19 cellular contexts compared by ENCODE assay signal in genomic region chr18:40925071-40925541, GRCh38.
DNase-seq lines count a peak whose midpoint lies in the region; ATAC-seq, FAIRE-seq and TF ChIP-seq lines count a peak whose summit lies in the region.
"Had no signal": no experiment of that assay in that cellular context is flagged by ENCODE, and none has a peak within 500 bp of the region (broad histone marks: within the 10 kb centered on the region; RNA-seq: fewer than 3 reads in every experiment).

No MANE protein-coding gene starts in this region.

- peak overlapping the region; percentile 96 for H3K27ac ChIP-seq in SJCRH30
- H3K27ac ChIP-seq in neural progenitor cell = no peak overlapping the region
- H3K27ac ChIP-seq in endodermal cell (ENCODE audit: low read depth, low read length) = no peak overlapping the region
- no peak overlapping the region for H3K27ac ChIP-seq in aorta (ENCODE audit: low read depth in 1 of 2, low read length in 2 of 2)
- H3K27ac ChIP-seq: C4-2B had no signal

- DNase-seq in NCI-H2171 (lab: John Stamatoyannopoulos, UW) = peak; percentile 1
- DNase-seq in SJCRH30 = peak in 1 of 2 experiments; percentile 10
- peak; percentile 50 for DNase-seq in bronchial epithelial cell (ENCODE audit: low read depth)
- DNase-seq in neural progenitor cell (ENCODE audit: low spot score) = no peak
- no peak for DNase-seq in endodermal cell
- DNase-seq in aorta = no peak
- DNase-seq: AML-193, DND-41, GDM1, NCI-H1092 treated with DMSO at 0.1 percent for 48 hours, NCI-H146, NCI-H2029 treated with DMSO at 0.1 percent for 48 hours, NCI-H510A, NCI-H774, SHP77 had no signal

- no peak overlapping the region for H2AFZ ChIP-seq in neural progenitor cell (replicated peaks)

- H3K36me3 Mint-ChIP-seq in neural progenitor cell (no peaks in the 10 kb centered on the region), endodermal cell (ENCODE audit: low read depth) (no peaks in the 10 kb centered on the region)

- H3K36me3 ChIP-seq in SJCRH30 (no peaks in the 10 kb centered on the region), bronchial epithelial cell (ENCODE audit: control insufficient read depth, insufficient read depth, low read length) (no peaks in the 10 kb centered on the region), neural progenitor cell (no peaks in the 10 kb centered on the region), endodermal cell (ENCODE audit: control insufficient read depth, insufficient read depth, low read length) (no peaks in the 10 kb centered on the region), aorta (ENCODE audit: control insufficient read depth in 1 of 2, insufficient read depth in 2 of 2, low read length in 1 of 2) (no peaks in the 10 kb centered on the region)
- H3K36me3 ChIP-seq: HAP-1 had no signal

- H3K4me1 Mint-ChIP-seq in neural progenitor cell (peaks cover 27% of the 10 kb centered on the region), endodermal cell (peaks cover 11% of the 10 kb centered on the region)

- H3K27me3 Mint-ChIP-seq in neural progenitor cell (ENCODE audit: insufficient read depth, low read depth) (no peaks in the 10 kb centered on the region), endodermal cell (ENCODE audit: insufficient read depth) (no peaks in the 10 kb centered on the region)

- FAIRE-seq in bronchial epithelial cell (lab: Jason Lieb, UNC) = no peak

- H3K4me1 ChIP-seq in SJCRH30 = peaks cover 54% of the 10 kb centered on the region
- peaks cover 28% of the 10 kb centered on the region for H3K4me1 ChIP-seq in neural progenitor cell
- H3K4me1 ChIP-seq in endodermal cell (ENCODE audit: control insufficient read depth, insufficient read depth, low read length) = peaks cover 5% of the 10 kb centered on the region
- H3K4me1 ChIP-seq in aorta (ENCODE audit: control insufficient read depth in 1 of 2, insufficient read depth in 2 of 2, low read length in 2 of 2) = no peaks in the 10 kb centered on the region

- H3K4me3 ChIP-seq in SJCRH30 (no peak overlapping the region), bronchial epithelial cell (ENCODE audit: low read depth, low read length) (no peak overlapping the region), neural progenitor cell (no peak overlapping the region), endodermal cell (ENCODE audit: low read length) (no peak overlapping the region), aorta (ENCODE audit: low read length in 2 of 2) (no peak overlapping the region)
- H3K4me3 ChIP-seq: HAP-1 had no signal

- no peaks in the 10 kb centered on the region for H4K20me1 ChIP-seq in neural progenitor cell (ENCODE audit: low read depth)

- no peak overlapping the region for H3K4me3 Mint-ChIP-seq in neural progenitor cell
- no peak overlapping the region for H3K4me3 Mint-ChIP-seq in endodermal cell

- H3K27ac Mint-ChIP-seq in neural progenitor cell = peak overlapping the region; percentile 57
- no peak overlapping the region for H3K27ac Mint-ChIP-seq in endodermal cell

- peaks cover 20% of the 10 kb centered on the region for H3F3A ChIP-seq in neural progenitor cell (ENCODE audit: low read depth)

- no peaks in the 10 kb centered on the region for H3K9me3 Mint-ChIP-seq in neural progenitor cell
- H3K9me3 Mint-ChIP-seq in endodermal cell = no peaks in the 10 kb centered on the region

- TF ChIP-seq CTCF in bronchial epithelial cell (IDR thresholded peaks at IDR 0.05; ENCODE audit: insufficient read depth, low read length, severe bottlenecking) (no peak), neural progenitor cell (IDR thresholded peaks at IDR 0.05) (no peak), endodermal cell (conservative IDR thresholded peaks at IDR 0.05) (no peak)

- intact Hi-C loops in aorta (cut with DNase I) = no loop called here

- TF ChIP-seq POLR2A in GM18505 (IDR thresholded peaks at IDR 0.05; ENCODE audit: borderline replicate concordance, extremely low read depth, insufficient read depth, insufficient read length) = no peak

- no peak overlapping the region for H3K4me2 ChIP-seq in neural progenitor cell

- ATAC-seq in GM18505 (IDR thresholded peaks at IDR 0.05; ENCODE audit: unreplicated experiment) (no peak), aorta (ENCODE audit: low FRiP score) (no peak), HG03442 (IDR thresholded peaks at IDR 0.05; ENCODE audit: unreplicated experiment) (no peak)

- H3K9me3 ChIP-seq in SJCRH30 (replicated peaks) = no peaks in the 10 kb centered on the region; the same call in 1 of the 2 replicates
- no peaks in the 10 kb centered on the region for H3K9me3 ChIP-seq in neural progenitor cell (ENCODE audit: low read depth)
- no peaks in the 10 kb centered on the region for H3K9me3 ChIP-seq in endodermal cell (ENCODE audit: control insufficient read depth, low read length)
- no peaks in the 10 kb centered on the region for H3K9me3 ChIP-seq in aorta (ENCODE audit: control insufficient read depth, low read length)
- H3K9me3 ChIP-seq: HAP-1 had no signal

- 95 to 100% methylated on average over 1 of the region's 1 CpG for WGBS in endodermal cell (ENCODE audit: insufficient coverage in 1 of 2, insufficient read length in 1 of 2), 2 experiments
- WGBS in aorta, 2 donors = 91 to 94% methylated on average over 1 of the region's 1 CpG

- H3K9ac ChIP-seq in neural progenitor cell (no peak overlapping the region), endodermal cell (ENCODE audit: extremely low read depth, low read length, poor library complexity, severe bottlenecking) (no peak overlapping the region)

- H3K79me2 ChIP-seq in neural progenitor cell (ENCODE audit: low read depth) = no peaks in the 10 kb centered on the region

- H3K27me3 ChIP-seq in SJCRH30 (no peaks in the 10 kb centered on the region), bronchial epithelial cell (ENCODE audit: control insufficient read depth, insufficient read depth, low read length) (no peaks in the 10 kb centered on the region), neural progenitor cell (no peaks in the 10 kb centered on the region), endodermal cell (ENCODE audit: control insufficient read depth, insufficient read depth, low read length, poor library complexity, severe bottlenecking) (no peaks in the 10 kb centered on the region), aorta (ENCODE audit: control insufficient read depth in 1 of 2, insufficient read depth in 2 of 2, low read length in 1 of 2) (no peaks in the 10 kb centered on the region)

Comparison
In these comparisons a context has a peak if more than half of its experiments do, and no peak if none do; other contexts are left out.
1. DNase-seq: peak in NCI-H2171 (single experiment) and bronchial epithelial cell (single experiment); none in neural progenitor cell (single experiment), endodermal cell (single experiment) and aorta (0 of 2).